1 cellular context compared by ENCODE assay signal in the genomic region with DNA sequence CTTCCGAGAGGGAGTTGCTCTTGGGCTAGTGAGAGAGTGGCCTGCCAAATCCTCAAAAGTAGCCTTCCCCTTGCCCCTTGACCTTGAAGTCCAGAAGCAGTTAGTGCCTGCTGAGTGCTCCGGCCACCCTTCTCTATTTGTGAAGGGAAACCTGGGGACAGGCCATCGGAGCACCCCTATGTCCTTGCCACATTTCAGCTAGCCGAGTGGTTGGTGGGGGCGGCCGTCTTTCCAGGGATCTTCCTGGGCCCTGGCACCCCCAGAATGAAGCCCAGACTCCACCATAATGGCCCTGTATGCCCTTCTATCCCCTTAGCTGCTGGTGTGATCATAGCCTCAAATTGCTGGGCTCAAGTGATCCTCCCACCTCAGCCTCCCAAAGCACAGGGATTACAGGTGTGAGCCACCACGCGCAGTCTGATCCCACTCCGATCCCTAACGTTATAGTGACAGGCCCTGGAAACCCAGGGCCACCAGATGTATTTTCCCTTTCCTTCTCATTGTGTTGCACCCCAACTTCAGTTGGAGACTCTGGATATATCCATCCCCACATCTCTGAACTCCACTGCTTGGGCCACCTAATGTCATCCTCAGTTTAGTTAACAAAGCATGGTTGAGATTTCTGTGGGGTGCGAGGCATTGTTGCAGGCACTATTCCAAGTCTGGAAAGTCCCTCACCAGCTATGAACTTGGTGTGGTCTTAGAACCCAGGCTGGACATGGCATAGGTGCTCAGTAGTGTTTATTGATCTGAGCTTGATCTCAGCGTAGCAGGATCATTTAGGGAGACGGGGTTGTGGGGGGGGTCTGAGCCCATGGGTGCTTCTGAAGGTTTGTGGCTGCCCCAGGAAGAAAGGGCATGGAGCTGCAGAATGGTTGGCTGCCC.
TF ChIP-seq lines count a peak whose summit lies in the region.

No MANE protein-coding gene starts in this region.

TF ChIP-seq in H1, 55 proteins besides CTCF, POLR2A, EP300 and RAD21:
- no peak for TF ChIP-seq SIN3A (conservative IDR thresholded peaks at IDR 0.05 in 1 of 2, IDR thresholded peaks at IDR 0.05 in 1 of 2; ENCODE audit: low read depth in 1 of 2, low read length in 2 of 2)
- TF ChIP-seq CTBP2 (IDR thresholded peaks at IDR 0.05; ENCODE audit: borderline replicate concordance, insufficient read depth, insufficient read length, low read length): no peak
- TF ChIP-seq MAFK (IDR thresholded peaks at IDR 0.05; ENCODE audit: low read depth, low read length): no peak
- TF ChIP-seq CBX5 (IDR thresholded peaks at IDR 0.05; ENCODE audit: low read depth, low read length): no peak
- TF ChIP-seq GABPA (IDR thresholded peaks at IDR 0.05; ENCODE audit: borderline replicate concordance, insufficient read depth, low read length): no peak
